26 cellular contexts compared by ENCODE assay signal in the genomic region with DNA sequence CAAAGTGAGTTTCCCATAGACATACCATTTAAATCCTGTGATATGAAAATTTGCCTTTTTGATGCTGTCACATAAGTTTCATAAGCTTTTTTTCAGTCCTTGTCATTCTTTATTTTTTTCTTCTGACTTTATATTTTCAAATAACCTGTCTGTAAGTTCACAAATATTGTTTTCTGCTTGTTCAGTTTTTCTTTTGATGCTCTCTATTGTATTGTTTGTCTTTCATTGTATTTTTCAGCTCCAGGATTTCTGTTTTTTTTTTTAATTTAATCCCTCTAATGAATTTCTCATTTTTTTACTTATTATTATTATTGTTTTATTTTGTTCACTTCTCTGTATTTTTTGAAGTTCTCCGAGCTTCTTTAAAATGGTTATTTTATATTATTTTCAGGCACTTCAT.
"Had no signal": no experiment of that assay in that cellular context is flagged by ENCODE, and none has a peak within 500 bp of the region (broad histone marks: within the 10 kb centered on the region; RNA-seq: fewer than 3 reads in every experiment).

No MANE protein-coding gene starts in this region.

- H3K36me3 ChIP-seq: stomach, thoracic aorta, thyroid gland, tibial artery, tibial nerve, transverse colon, upper lobe of left lung, upper lobe of right lung, uterus, vagina had no signal

- FAIRE-seq: urothelium cell line had no signal

- H3K27me3 ChIP-seq: stomach, testis, thyroid gland, tibial artery, tibial nerve, transverse colon, upper lobe of left lung, upper lobe of right lung, uterus, vagina had no signal

- H3K27ac ChIP-seq: stomach, testis, thoracic aorta, thyroid gland, tibial artery, tibial nerve, transverse colon, upper lobe of left lung, upper lobe of right lung, uterus, vagina had no signal

- H3K4me3 ChIP-seq: stomach, testis, thoracic aorta, thyroid gland, tibial artery, tibial nerve, transverse colon, upper lobe of left lung, upper lobe of right lung, uterus, vagina had no signal

- ATAC-seq: stimulated activated effector memory CD8-positive, alpha-beta T cell treated with anti-CD3 and anti-CD28 coated beads, Interleukin-12 subunit alpha, Interleukin-12 subunit beta, amount 100 ng/mL, for 72 hours; stimulated activated memory B cell treated with anti-CD40 and anti-IgM and Interleukin-4, amounts not matched to agents 10 μg/mL and 1 μg/mL and 100 μg/mL, for 72 hours; stimulated activated naive B cell treated with anti-CD40 and anti-IgM and Interleukin-4, amounts not matched to agents 10 μg/mL and 1 μg/mL and 100 μg/mL, for 72 hours; stimulated activated naive CD8-positive, alpha-beta T cell treated with anti-CD3 and anti-CD28 coated beads, Interleukin-15, amount 100 ng/mL, for 72 hours; stimulated activated naive CD8-positive, alpha-beta T cell treated with anti-CD3 and anti-CD28 coated beads, Interleukin-15, Interleukin-2, amounts not matched to agents 100 U/mL and 50 U/mL, for 24 hours; upper lobe of right lung had no signal

- H3K9me3 ChIP-seq: testis, thyroid gland, uterus, vagina had no signal

- H3K4me1 ChIP-seq: stomach, testis, thyroid gland, tibial artery, tibial nerve, transverse colon, upper lobe of left lung, upper lobe of right lung, uterus, vagina had no signal

- DNase-seq: stimulated activated CD4-positive, alpha-beta T cell treated with anti-CD3 and anti-CD28 coated beads, Interleukin-2, amount 100 ng/mL, for 48 hours; stimulated activated CD4-positive, alpha-beta T cell treated with anti-CD3 and anti-CD28 coated beads, Interleukin-4, amount 100 ng/mL, for 1 hour; stimulated activated CD4-positive, alpha-beta T cell treated with anti-CD3 and anti-CD28 coated beads, Interleukin-4, amount 100 ng/mL, for 24 hours; stimulated activated CD4-positive, alpha-beta T cell treated with anti-CD3 and anti-CD28 coated beads, Interleukin-4, amount 100 ng/mL, for 4 hours; stimulated activated CD8-positive, alpha-beta memory T cell treated with anti-CD3 and anti-CD28 coated beads, Interleukin-4, amount 100 ng/mL, for 48 hours; stimulated activated naive B cell treated with anti-CD40 and anti-IgM and Interleukin-4, amounts not matched to agents 10 μg/mL and 1 μg/mL and 100 μg/mL, for 72 hours; stimulated activated naive CD4-positive, alpha-beta T cell; stimulated activated naive CD4-positive, alpha-beta T cell treated with Interleukin-2 at 50 U/mL for 16 hours; stimulated activated naive CD8-positive, alpha-beta T cell treated with anti-CD3 and anti-CD28 coated beads, Interleukin-15, amount 100 ng/mL, for 72 hours; stimulated activated naive CD8-positive, alpha-beta T cell treated with anti-CD3 and anti-CD28 coated beads, Interleukin-15, Interleukin-2, amounts not matched to agents 100 U/mL and 50 U/mL, for 24 hours; stomach; substantia nigra; testis; thyroid gland; tibial artery; transverse colon; trophoblast cell; upper lobe of left lung; upper lobe of right lung; uterus had no signal
